8 cellular contexts compared by ENCODE assay signal in the genomic region with DNA sequence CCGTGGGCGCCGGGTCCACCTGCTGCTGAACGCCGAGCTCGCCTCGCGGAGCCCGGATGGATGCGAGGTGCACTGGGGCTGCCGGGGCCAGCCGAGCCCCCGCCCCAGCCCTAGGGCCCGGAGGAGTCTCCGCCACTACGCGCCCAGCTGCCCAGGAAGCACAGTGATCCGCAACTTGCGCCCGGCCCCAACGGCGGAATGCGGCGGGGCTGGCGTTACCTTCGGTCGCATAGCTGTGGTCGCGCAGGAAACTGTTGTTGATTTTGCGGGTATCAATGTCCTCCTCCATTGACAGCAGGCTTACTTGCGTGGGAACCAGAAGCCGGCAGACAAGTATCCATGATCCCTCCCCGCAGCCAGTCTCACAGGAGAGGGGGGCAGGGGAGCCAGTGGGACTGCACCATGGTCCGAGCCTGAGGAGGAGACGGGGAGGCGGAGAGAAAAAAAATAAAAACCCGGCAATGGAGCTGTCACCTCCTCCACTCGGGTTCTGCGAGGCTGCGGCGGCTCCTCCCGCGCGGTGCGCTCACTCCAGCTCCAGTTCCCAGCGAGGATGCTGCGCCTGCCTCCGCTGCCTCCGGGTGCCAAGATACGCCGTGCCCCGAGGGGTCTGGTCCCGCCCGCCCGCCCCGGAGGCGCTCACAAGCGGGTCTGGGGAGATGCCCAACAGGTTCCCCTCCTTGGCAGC. TPM values are rescaled to one million over a fixed set of nuclear protein-coding genes. Genes with fewer than 3 reads are reported as not detected.
DNase-seq lines count a peak whose midpoint lies in the region; ATAC-seq and TF ChIP-seq lines count a peak whose summit lies in the region.

No MANE protein-coding gene starts in this region.

- H3K4me1 ChIP-seq in HUES6 (ENCODE audit: control insufficient read depth, insufficient read depth, low read length), result peaks cover 38% of the 10 kb centered on the region
- peaks cover 0 to 25% (median 9%) of the 10 kb centered on the region in 3 donors for H3K4me1 ChIP-seq in gastroesophageal sphincter
- peaks cover 29% of the 10 kb centered on the region for H3K4me1 ChIP-seq in neuron (ENCODE audit: insufficient read depth, low read length)
- no peaks in the 10 kb centered on the region for H3K4me1 ChIP-seq in Karpas-422 (ENCODE audit: low read length)

- H3K4me3 ChIP-seq in GM08714 (ENCODE audit: low read length), result peak overlapping the region; percentile 65
- peak overlapping the region; percentile 76 for H3K4me3 ChIP-seq in HUES6 (ENCODE audit: low read depth, low read length)
- H3K4me3 ChIP-seq in gastroesophageal sphincter, result peak overlapping the region; percentile 27 to 52
- H3K4me3 ChIP-seq in neuron (ENCODE audit: low read length), result peak overlapping the region; percentile 98
- no peak overlapping the region for H3K4me3 ChIP-seq in Karpas-422 (ENCODE audit: low read length)

- peaks cover 61% of the 10 kb centered on the region for H3K27me3 Mint-ChIP-seq in activated T-helper 2 cell treated with anti-CD3 and anti-CD28 coated beads, Interferon-gamma antibody, Interleukin-2, Interleukin-4, amounts not matched to agents 10 μg/mL and 5 μg/mL and 100 μg/mL, durations not matched to agents 14 hours and 24 hours and 36 hours (ENCODE audit: low read depth)

- intact Hi-C loops in activated T-helper 2 cell treated with anti-CD3 and anti-CD28 coated beads, Interferon-gamma antibody, Interleukin-2, Interleukin-4, amounts not matched to agents 10 μg/mL and 5 μg/mL and 100 μg/mL, durations not matched to agents 14 hours and 24 hours and 36 hours (cut with micrococcal nuclease), result no loop called here

- DNase-seq in activated T-helper 2 cell treated with anti-CD3 and anti-CD28 coated beads, Interferon-gamma antibody, Interleukin-2, Interleukin-4, amounts not matched to agents 10 μg/mL and 5 μg/mL and 100 μg/mL, durations not matched to agents 14 hours and 24 hours and 36 hours (ENCODE audit: low spot score), result peak; percentile 10
- no peak for DNase-seq in Karpas-422

- H3K36me3 ChIP-seq in HUES6 (ENCODE audit: control insufficient read depth, insufficient read depth, low read length) (no peaks in the 10 kb centered on the region), gastroesophageal sphincter (no peaks in the 10 kb centered on the region), neuron (ENCODE audit: insufficient read depth, low read length) (no peaks in the 10 kb centered on the region), Karpas-422 (ENCODE audit: insufficient read depth, low read length) (no peaks in the 10 kb centered on the region)

- no peaks in the 10 kb centered on the region for H3K36me3 Mint-ChIP-seq in activated T-helper 2 cell treated with anti-CD3 and anti-CD28 coated beads, Interferon-gamma antibody, Interleukin-2, Interleukin-4, amounts not matched to agents 10 μg/mL and 5 μg/mL and 100 μg/mL, durations not matched to agents 14 hours and 24 hours and 36 hours (ENCODE audit: low read depth)

- H3K9me3 ChIP-seq in HUES6 (ENCODE audit: control insufficient read depth, insufficient read depth, low read depth, low read length) (no peaks in the 10 kb centered on the region), gastroesophageal sphincter (no peaks in the 10 kb centered on the region), neuron (ENCODE audit: low read length) (no peaks in the 10 kb centered on the region), Karpas-422 (ENCODE audit: low read length) (no peaks in the 10 kb centered on the region)

- no peak for TF ChIP-seq EP300 in gastroesophageal sphincter (IDR thresholded peaks at IDR 0.05)

- 0% methylated on average over 2 of the region's 58 CpGs; no CpG with 5 or more reads in 1 of the 2 donors for WGBS in gastroesophageal sphincter (ENCODE audit: low coverage in 1 of 2), 2 donors

- no peaks in the 10 kb centered on the region for H3K79me2 ChIP-seq in Karpas-422 (ENCODE audit: low read length)

- ATAC-seq in gastroesophageal sphincter, result peak; percentile 35
- no peak for ATAC-seq in GM21423 (IDR thresholded peaks at IDR 0.05; ENCODE audit: unreplicated experiment)
- ATAC-seq in GM18858 (IDR thresholded peaks at IDR 0.05; ENCODE audit: unreplicated experiment), result no peak

- peaks cover 53% of the 10 kb centered on the region for H3K27me3 ChIP-seq in HUES6 (ENCODE audit: control insufficient read depth, insufficient read depth, low read length)
- peaks cover 47% of the 10 kb centered on the region for H3K27me3 ChIP-seq in gastroesophageal sphincter
- H3K27me3 ChIP-seq in neuron (ENCODE audit: insufficient read depth, low read length), result no peaks in the 10 kb centered on the region
- H3K27me3 ChIP-seq in Karpas-422 (ENCODE audit: low read length), result no peaks in the 10 kb centered on the region

- TF ChIP-seq POLR2A in gastroesophageal sphincter (IDR thresholded peaks at IDR 0.05), result no peak

- TF ChIP-seq CTCF in gastroesophageal sphincter (IDR thresholded peaks at IDR 0.05), result no peak

- H3K9ac ChIP-seq in HUES6 (ENCODE audit: low read length) (peak overlapping the region; percentile 59), Karpas-422 (ENCODE audit: low read length) (no peak overlapping the region)

- H3K4me2 ChIP-seq in Karpas-422 (ENCODE audit: low read depth, low read length, poor library complexity, severe bottlenecking), result no peak overlapping the region

- H2AFZ ChIP-seq in neuron (ENCODE audit: low read depth, low read length), result peak overlapping the region; percentile 73
- no peak overlapping the region for H2AFZ ChIP-seq in Karpas-422 (ENCODE audit: low read length)

- no peaks in the 10 kb centered on the region for H3K9me2 ChIP-seq in Karpas-422 (replicated peaks; ENCODE audit: insufficient read depth, low read length)

- H3K27ac Mint-ChIP-seq in activated T-helper 2 cell treated with anti-CD3 and anti-CD28 coated beads, Interferon-gamma antibody, Interleukin-2, Interleukin-4, amounts not matched to agents 10 μg/mL and 5 μg/mL and 100 μg/mL, durations not matched to agents 14 hours and 24 hours and 36 hours, result no peak overlapping the region

- peaks cover 7% of the 10 kb centered on the region for H3K4me1 Mint-ChIP-seq in activated T-helper 2 cell treated with anti-CD3 and anti-CD28 coated beads, Interferon-gamma antibody, Interleukin-2, Interleukin-4, amounts not matched to agents 10 μg/mL and 5 μg/mL and 100 μg/mL, durations not matched to agents 14 hours and 24 hours and 36 hours (ENCODE audit: low read depth)

- peak overlapping the region; percentile 81 for H3K4me3 Mint-ChIP-seq in activated T-helper 2 cell treated with anti-CD3 and anti-CD28 coated beads, Interferon-gamma antibody, Interleukin-2, Interleukin-4, amounts not matched to agents 10 μg/mL and 5 μg/mL and 100 μg/mL, durations not matched to agents 14 hours and 24 hours and 36 hours (ENCODE audit: low read depth)

- no peaks in the 10 kb centered on the region for H4K20me1 ChIP-seq in Karpas-422 (ENCODE audit: insufficient read depth, low read depth, low read length)

- H3K27ac ChIP-seq in HUES6 (ENCODE audit: low read depth, low read length) (no peak overlapping the region), gastroesophageal sphincter (no peak overlapping the region), Karpas-422 (ENCODE audit: low read length) (no peak overlapping the region)

- no peaks in the 10 kb centered on the region for H3K9me3 Mint-ChIP-seq in activated T-helper 2 cell treated with anti-CD3 and anti-CD28 coated beads, Interferon-gamma antibody, Interleukin-2, Interleukin-4, amounts not matched to agents 10 μg/mL and 5 μg/mL and 100 μg/mL, durations not matched to agents 14 hours and 24 hours and 36 hours

RNA-seq across cellular contexts. Expression of a gene that starts 0.6 kb away (rescaled TPM):
- total RNA-seq in activated T-helper 2 cell treated with anti-CD3 and anti-CD28 coated beads, Interferon-gamma antibody, Interleukin-2, Interleukin-4, amounts not matched to agents 10 μg/mL and 5 μg/mL and 100 μg/mL, durations not matched to agents 14 hours and 24 hours and 36 hours, result 0.34 TPM in 1 of 2 replicates, not detected in the other
- 1 to 10 TPM; 1.0 to 3.0 (median 2.3) TPM for total RNA-seq in gastroesophageal sphincter
- total RNA-seq in Karpas-422 (2014; rRNA removed; shearing (Covaris generic); ENCODE audit: low replicate concordance), result not detected in 2 replicates
